In genomic region chr14:70473825-70474224, GRCh38 we compare ENCODE assay signal across 32 cellular contexts. TPM values are rescaled to one million over a fixed set of nuclear protein-coding genes. Genes with fewer than 3 reads are reported as not detected.
"Had no signal": no experiment of that assay in that cellular context is flagged by ENCODE, and none has a peak within 500 bp of the region (broad histone marks: within the 10 kb centered on the region; RNA-seq: fewer than 3 reads in every experiment).

No MANE protein-coding gene starts in this region.

- FAIRE-seq: TTC549 had no signal

- H3K27me3 ChIP-seq: ascending aorta had no signal

- DNase-seq: activated B cell treated with CpG ODN at 0.5 μM for 24 hours; activated CD4-positive, alpha-beta memory T cell treated with anti-CD3 and anti-CD28 coated beads for 36 hours; activated CD4-positive, alpha-beta T cell treated with anti-CD3 and anti-CD28 coated beads for 4 hours; activated CD4-positive, alpha-beta T cell treated with anti-CD3 and anti-CD28 coated beads, Interleukin-2, amount 10 ng/mL, durations not matched to agents 24 days and 14 days; activated CD4-positive, alpha-beta T cell treated with anti-CD3 and anti-CD28 coated beads, Interleukin-2, amount 50 U/mL, for 1 hour; activated CD4-positive, alpha-beta T cell treated with anti-CD3 and anti-CD28 coated beads, Interleukin-2, amount 50 U/mL, for 4 hours; activated CD4-positive, CD25-positive, alpha-beta regulatory T cell treated with anti-CD3 and anti-CD28 coated beads, Interleukin-2, amount 50 U/mL, for 72 hours; activated CD8-positive, alpha-beta memory T cell treated with anti-CD3 and anti-CD28 coated beads, Interleukin-2, amount 50 U/mL, for 48 hours; activated CD8-positive, alpha-beta T cell treated with anti-CD3 and anti-CD28 coated beads for 36 hours; activated effector memory CD4-positive, alpha-beta T cell treated with Interleukin-2 at 50 U/mL for 16 hours; activated gamma-delta T cell; activated naive CD4-positive, alpha-beta T cell treated with anti-CD3 and anti-CD28 coated beads, Interleukin-2, amount 10 ng/mL, durations not matched to agents 7 days and 5 days; activated naive CD4-positive, alpha-beta T cell treated with Interleukin-2 at 50 U/mL for 16 hours; activated naive CD8-positive, alpha-beta T cell treated with anti-CD3 and anti-CD28 coated beads, Interleukin-2, amount 10 ng/mL, durations not matched to agents 7 days and 5 days; activated naive CD8-positive, alpha-beta T cell treated with anti-CD3 and anti-CD28 coated beads, Interleukin-2, amount 50 U/mL, for 24 hours; activated T-cell treated with anti-CD3 and anti-CD28 coated beads, Interleukin-2, amount 50 U/mL, for 24 hours; activated T-cell treated with anti-CD3 and anti-CD28 coated beads, Interleukin-2, amount 50 U/mL, for 48 hours; amygdala; anterior cingulate cortex; central memory CD4-positive, alpha-beta T cell; T-helper 1 cell; T-helper 2 cell; T-helper 9 cell had no signal

- H3K36me3 Mint-ChIP-seq: activated naive CD4-positive, alpha-beta T cell treated with anti-CD3 and anti-CD28 coated beads, Interleukin-2, amount 10 ng/mL, durations not matched to agents 7 days and 5 days; activated naive CD8-positive, alpha-beta T cell treated with anti-CD3 and anti-CD28 coated beads, Interleukin-2, amount 10 ng/mL, durations not matched to agents 7 days and 5 days had no signal

- H3K4me3 ChIP-seq: ascending aorta had no signal

- H3K27ac Mint-ChIP-seq: activated B cell treated with CpG ODN at 0.5 μM for 24 hours; activated CD4-positive, alpha-beta memory T cell treated with anti-CD3 and anti-CD28 coated beads for 36 hours; activated CD4-positive, alpha-beta T cell treated with anti-CD3 and anti-CD28 coated beads, Interleukin-2, amount 10 ng/mL, durations not matched to agents 24 days and 14 days; activated CD8-positive, alpha-beta T cell treated with anti-CD3 and anti-CD28 coated beads for 36 hours; activated naive CD4-positive, alpha-beta T cell treated with anti-CD3 and anti-CD28 coated beads, Interleukin-2, amount 10 ng/mL, durations not matched to agents 7 days and 5 days; activated naive CD8-positive, alpha-beta T cell; activated naive CD8-positive, alpha-beta T cell treated with anti-CD3 and anti-CD28 coated beads, Interleukin-2, amount 10 ng/mL, durations not matched to agents 7 days and 5 days; activated naive CD8-positive, alpha-beta T cell treated with anti-CD3 and anti-CD28 coated beads, Interleukin-2, amount 50 U/mL, for 24 hours; activated T-cell treated with anti-CD3 and anti-CD28 coated beads, Interleukin-2, amount 50 U/mL, for 24 hours; activated T-helper 2 cell treated with anti-CD3 and anti-CD28 coated beads, Interferon-gamma antibody, Interleukin-2, Interleukin-4, amounts not matched to agents 10 μg/mL and 5 μg/mL and 100 μg/mL, durations not matched to agents 14 hours and 24 hours and 36 hours; T-helper 1 cell treated with Interleukin-12 subunit alpha and Interleukin-12 subunit beta and Interleukin-4 antibody, amounts not matched to agents 30 μg/mL and 1 μg/mL, for 36 hours; T-helper 2 cell treated with Interferon-gamma antibody and Interleukin-4, amounts not matched to agents 5 μg/mL and 100 μg/mL, for 36 hours had no signal

- H3K27ac ChIP-seq: ascending aorta, VCaP had no signal

- H3K27me3 Mint-ChIP-seq: activated B cell treated with CpG ODN at 0.5 μM for 24 hours; activated CD4-positive, alpha-beta memory T cell treated with anti-CD3 and anti-CD28 coated beads for 36 hours; activated CD4-positive, alpha-beta T cell treated with anti-CD3 and anti-CD28 coated beads, Interleukin-2, amount 10 ng/mL, durations not matched to agents 24 days and 14 days; activated CD8-positive, alpha-beta T cell treated with anti-CD3 and anti-CD28 coated beads for 36 hours; activated naive CD4-positive, alpha-beta T cell treated with anti-CD3 and anti-CD28 coated beads, Interleukin-2, amount 10 ng/mL, durations not matched to agents 7 days and 5 days; activated naive CD4-positive, alpha-beta T cell treated with anti-CD3 and anti-CD28 coated beads, Interleukin-2, amount 50 U/mL, for 24 hours; activated naive CD8-positive, alpha-beta T cell; activated naive CD8-positive, alpha-beta T cell treated with anti-CD3 and anti-CD28 coated beads, Interleukin-2, amount 10 ng/mL, durations not matched to agents 7 days and 5 days; activated naive CD8-positive, alpha-beta T cell treated with anti-CD3 and anti-CD28 coated beads, Interleukin-2, amount 50 U/mL, for 24 hours; activated T-cell treated with anti-CD3 and anti-CD28 coated beads, Interleukin-2, amount 50 U/mL, for 24 hours; brain had no signal

- H3K9me3 ChIP-seq: ascending aorta had no signal

- H3K4me1 ChIP-seq: ascending aorta had no signal

- H3K9me3 Mint-ChIP-seq: activated B cell treated with CpG ODN at 0.5 μM for 24 hours; activated CD4-positive, alpha-beta memory T cell treated with anti-CD3 and anti-CD28 coated beads for 36 hours; activated CD8-positive, alpha-beta T cell treated with anti-CD3 and anti-CD28 coated beads for 36 hours; activated naive CD4-positive, alpha-beta T cell treated with anti-CD3 and anti-CD28 coated beads, Interleukin-2, amount 50 U/mL, for 24 hours; activated T-cell treated with anti-CD3 and anti-CD28 coated beads, Interleukin-2, amount 50 U/mL, for 24 hours had no signal

- ATAC-seq: activated CD8-positive, alpha-beta T cell treated with anti-CD3 and anti-CD28 coated beads for 36 hours; activated naive CD8-positive, alpha-beta T cell treated with anti-CD3 and anti-CD28 coated beads, Interleukin-2, amount 50 U/mL, for 24 hours had no signal

- H3K4me3 Mint-ChIP-seq: activated B cell treated with CpG ODN at 0.5 μM for 24 hours; activated CD4-positive, alpha-beta memory T cell treated with anti-CD3 and anti-CD28 coated beads for 36 hours; activated CD4-positive, alpha-beta T cell treated with anti-CD3 and anti-CD28 coated beads, Interleukin-2, amount 10 ng/mL, durations not matched to agents 24 days and 14 days; activated CD8-positive, alpha-beta T cell treated with anti-CD3 and anti-CD28 coated beads for 36 hours; activated naive CD4-positive, alpha-beta T cell treated with anti-CD3 and anti-CD28 coated beads, Interleukin-2, amount 10 ng/mL, durations not matched to agents 7 days and 5 days; activated naive CD4-positive, alpha-beta T cell treated with anti-CD3 and anti-CD28 coated beads, Interleukin-2, amount 50 U/mL, for 24 hours; activated naive CD8-positive, alpha-beta T cell; activated naive CD8-positive, alpha-beta T cell treated with anti-CD3 and anti-CD28 coated beads, Interleukin-2, amount 10 ng/mL, durations not matched to agents 7 days and 5 days; activated naive CD8-positive, alpha-beta T cell treated with anti-CD3 and anti-CD28 coated beads, Interleukin-2, amount 50 U/mL, for 24 hours; activated T-cell treated with anti-CD3 and anti-CD28 coated beads, Interleukin-2, amount 50 U/mL, for 24 hours; brain; T-helper 1 cell treated with Interleukin-12 subunit alpha and Interleukin-12 subunit beta and Interleukin-4 antibody, amounts not matched to agents 30 μg/mL and 1 μg/mL, for 36 hours; T-helper 2 cell treated with Interferon-gamma antibody and Interleukin-4, amounts not matched to agents 5 μg/mL and 100 μg/mL, for 36 hours had no signal

- H3K4me1 Mint-ChIP-seq: activated B cell treated with CpG ODN at 0.5 μM for 24 hours; activated CD4-positive, alpha-beta T cell treated with anti-CD3 and anti-CD28 coated beads, Interleukin-2, amount 10 ng/mL, durations not matched to agents 24 days and 14 days; activated naive CD4-positive, alpha-beta T cell treated with anti-CD3 and anti-CD28 coated beads, Interleukin-2, amount 10 ng/mL, durations not matched to agents 7 days and 5 days; activated naive CD4-positive, alpha-beta T cell treated with anti-CD3 and anti-CD28 coated beads, Interleukin-2, amount 50 U/mL, for 24 hours; activated naive CD8-positive, alpha-beta T cell treated with anti-CD3 and anti-CD28 coated beads, Interleukin-2, amount 10 ng/mL, durations not matched to agents 7 days and 5 days; activated naive CD8-positive, alpha-beta T cell treated with anti-CD3 and anti-CD28 coated beads, Interleukin-2, amount 50 U/mL, for 24 hours; brain had no signal

RNA-seq across cellular contexts. Expression of gene ADAM21, which starts 21.9 kb away (rescaled TPM):
- total RNA-seq: activated CD4-positive, alpha-beta T cell treated with anti-CD3 and anti-CD28 coated beads, Interleukin-2, amount 10 ng/mL, durations not matched to agents 24 days and 14 days; activated naive CD8-positive, alpha-beta T cell treated with anti-CD3 and anti-CD28 coated beads, Interleukin-2, amount 10 ng/mL, durations not matched to agents 7 days and 5 days; activated T-helper 2 cell treated with anti-CD3 and anti-CD28 coated beads, Interferon-gamma antibody, Interleukin-2, Interleukin-4, amounts not matched to agents 10 μg/mL and 5 μg/mL and 100 μg/mL, durations not matched to agents 14 hours and 24 hours and 36 hours had no signal
